8 cellular contexts compared by ENCODE assay signal in genomic region chr5:39578887-39579497, GRCh38.
DNase-seq lines count a peak whose midpoint lies in the region; ATAC-seq and TF ChIP-seq lines count a peak whose summit lies in the region.

No MANE protein-coding gene starts in this region.

- H3K36me3 ChIP-seq in GM06990 (ENCODE audit: control insufficient read depth, insufficient read depth, low read length) (no peaks in the 10 kb centered on the region), endodermal cell (ENCODE audit: control insufficient read depth, insufficient read depth, low read length) (no peaks in the 10 kb centered on the region), parathyroid adenoma (ENCODE audit: control insufficient read depth, insufficient read depth, low read length) (no peaks in the 10 kb centered on the region)

- DNase-seq in GM06990 (ENCODE audit: extremely low read depth, insufficient read length) (no peak), NAMALWA (ENCODE audit: low spot score) (peak; percentile 54), endodermal cell (no peak), T-helper 17 cell (no peak), HuH-7.5 (ENCODE audit: low spot score) (no peak), activated gamma-delta T cell (lab: John Stamatoyannopoulos, UW) (no peak)

- 86 to 88% methylated on average over 2 of the region's 2 CpGs for WGBS in endodermal cell (ENCODE audit: insufficient coverage in 1 of 2, insufficient read length in 1 of 2), 2 experiments

- H3K27ac ChIP-seq in endodermal cell (ENCODE audit: low read depth, low read length) = no peak overlapping the region
- no peak overlapping the region for H3K27ac ChIP-seq in parathyroid adenoma

- H2AFZ ChIP-seq in parathyroid adenoma = no peak overlapping the region

- H3K4me3 ChIP-seq in GM06990 (replicated peaks; ENCODE audit: low read depth, low read length) = no peak overlapping the region
- H3K4me3 ChIP-seq in endodermal cell (ENCODE audit: low read length) = no peak overlapping the region
- H3K4me3 ChIP-seq in parathyroid adenoma (ENCODE audit: low read depth, low read length) = no peak overlapping the region

- ATAC-seq in HG02798 (IDR thresholded peaks at IDR 0.05; ENCODE audit: poor library complexity, unreplicated experiment) (no peak), T-helper 17 cell (no peak)

- H3K27me3 Mint-ChIP-seq in endodermal cell (ENCODE audit: insufficient read depth) (no peaks in the 10 kb centered on the region), T-helper 17 cell (no peaks in the 10 kb centered on the region)

- H3K27ac Mint-ChIP-seq in endodermal cell (no peak overlapping the region), T-helper 17 cell (no peak overlapping the region)

- H3K4me1 ChIP-seq in endodermal cell (ENCODE audit: control insufficient read depth, insufficient read depth, low read length) = peaks cover 7% of the 10 kb centered on the region
- peaks cover 6% of the 10 kb centered on the region for H3K4me1 ChIP-seq in parathyroid adenoma

- peaks cover 22% of the 10 kb centered on the region for H3K4me1 Mint-ChIP-seq in endodermal cell
- H3K4me1 Mint-ChIP-seq in T-helper 17 cell = peaks cover 11% of the 10 kb centered on the region

- H3K4me3 Mint-ChIP-seq in endodermal cell (no peak overlapping the region), T-helper 17 cell (no peak overlapping the region)

- no peaks in the 10 kb centered on the region for H3K9me3 ChIP-seq in endodermal cell (ENCODE audit: control insufficient read depth, low read length)
- no peaks in the 10 kb centered on the region for H3K9me3 ChIP-seq in parathyroid adenoma (ENCODE audit: control insufficient read depth, low read length)
- H3K9me3 ChIP-seq in T-helper 17 cell (ENCODE audit: control insufficient read depth, low read length, poor library complexity, severe bottlenecking) = no peaks in the 10 kb centered on the region

- 0 out of 2 replicates have a peak, but pooled peaks cover 1% of the 10 kb centered on the region for H3K27me3 ChIP-seq in GM06990 (replicated peaks; ENCODE audit: control insufficient read depth, insufficient read depth, low read length)
- no peaks in the 10 kb centered on the region for H3K27me3 ChIP-seq in endodermal cell (ENCODE audit: control insufficient read depth, insufficient read depth, low read length, poor library complexity, severe bottlenecking)
- H3K27me3 ChIP-seq in parathyroid adenoma (ENCODE audit: control insufficient read depth, insufficient read depth, low read length) = no peaks in the 10 kb centered on the region

- no peaks in the 10 kb centered on the region for H3K79me2 ChIP-seq in parathyroid adenoma

- H3K36me3 Mint-ChIP-seq in endodermal cell (ENCODE audit: low read depth) (no peaks in the 10 kb centered on the region), T-helper 17 cell (ENCODE audit: low read depth) (no peaks in the 10 kb centered on the region)

- no peak overlapping the region for H3K9ac ChIP-seq in endodermal cell (ENCODE audit: extremely low read depth, low read length, poor library complexity, severe bottlenecking)
- H3K9ac ChIP-seq in parathyroid adenoma = no peak overlapping the region

- no peak overlapping the region for H3K4me2 ChIP-seq in parathyroid adenoma (ENCODE audit: low read length)

- H3K9me3 Mint-ChIP-seq in endodermal cell = no peaks in the 10 kb centered on the region

- TF ChIP-seq CTCF in GM06990 (IDR thresholded peaks at IDR 0.05; ENCODE audit: insufficient read depth, low read length, poor library complexity, severe bottlenecking) = peak; percentile 35
- peak; percentile 79 for TF ChIP-seq CTCF in endodermal cell (conservative IDR thresholded peaks at IDR 0.05)
- TF ChIP-seq CTCF in parathyroid adenoma (IDR thresholded peaks at IDR 0.05) = peak; percentile 74
